Comparison of ENCODE assay signal across 9 cellular contexts in the genomic region with DNA sequence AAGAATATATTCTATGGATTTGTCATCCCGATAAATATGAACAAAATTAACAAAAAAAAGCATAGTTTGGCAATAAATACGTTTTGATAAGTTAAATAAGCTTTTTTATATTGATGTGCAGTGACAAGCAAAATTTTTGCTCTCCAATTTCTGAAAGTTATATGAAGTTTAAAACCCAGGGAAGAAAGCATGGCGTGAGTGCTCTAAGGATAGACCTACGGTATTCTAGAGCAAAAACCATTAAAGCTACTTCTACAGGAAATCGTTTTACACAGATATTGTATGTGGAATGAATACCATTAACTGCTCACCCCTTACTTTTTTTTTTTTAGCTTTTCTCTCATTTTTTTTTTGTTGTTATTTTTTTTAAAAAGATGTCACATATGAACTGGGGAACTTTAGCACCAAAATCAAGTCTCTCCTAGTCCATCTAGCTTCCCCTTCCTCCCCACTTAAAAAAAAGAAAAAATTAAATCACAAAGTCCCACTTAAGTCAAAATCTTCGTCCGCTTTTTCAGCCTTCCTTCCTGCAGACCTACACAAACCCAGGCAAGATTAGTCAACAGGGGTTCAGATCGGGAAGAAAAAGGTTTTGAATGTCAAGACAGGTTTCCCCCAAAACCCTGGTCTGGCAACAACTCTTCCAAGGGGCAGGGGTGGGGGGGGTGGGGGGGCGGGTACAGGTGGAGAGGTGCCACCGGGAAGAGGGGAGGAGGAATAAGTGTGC. TPM values are rescaled to one million over a fixed set of nuclear protein-coding genes. Genes with fewer than 3 reads are reported as not detected.
DNase-seq lines count a peak whose midpoint lies in the region; TF ChIP-seq lines count a peak whose summit lies in the region.
"Had no signal": no experiment of that assay in that cellular context is flagged by ENCODE, and none has a peak within 500 bp of the region (broad histone marks: within the 10 kb centered on the region; RNA-seq: fewer than 3 reads in every experiment).

No MANE protein-coding gene starts in this region.

- H3K27me3 ChIP-seq in liver (ENCODE audit: control insufficient read depth in 4 of 4, insufficient read depth in 4 of 4, low read length in 3 of 4): no peaks in the 10 kb centered on the region
- H3K27me3 ChIP-seq in suprapubic skin: no peaks in the 10 kb centered on the region
- H3K27me3 ChIP-seq in H7 (ENCODE audit: control insufficient read depth, insufficient read depth, low read length): no peaks in the 10 kb centered on the region
- H3K27me3 ChIP-seq: SJSA1 had no signal

- no peaks in the 10 kb centered on the region for H3K27me3 Mint-ChIP-seq in T-helper 2 cell treated with Interferon-gamma antibody and Interleukin-4, amounts not matched to agents 5 μg/mL and 100 μg/mL, for 36 hours (ENCODE audit: low read depth)

- no peaks in the 10 kb centered on the region for H3K9me3 Mint-ChIP-seq in T-helper 2 cell treated with Interferon-gamma antibody and Interleukin-4, amounts not matched to agents 5 μg/mL and 100 μg/mL, for 36 hours

- peaks cover 49% of the 10 kb centered on the region for H3K36me3 Mint-ChIP-seq in T-helper 2 cell treated with Interferon-gamma antibody and Interleukin-4, amounts not matched to agents 5 μg/mL and 100 μg/mL, for 36 hours (ENCODE audit: low read depth)

- H3K9me3 ChIP-seq in liver (ENCODE audit: control insufficient read depth in 4 of 4, low read length in 3 of 4) (no peaks in the 10 kb centered on the region), suprapubic skin (no peaks in the 10 kb centered on the region)
- H3K9me3 ChIP-seq: SJSA1 had no signal

- DNase-seq in T-helper 2 cell treated with Interferon-gamma antibody and Interleukin-4, amounts not matched to agents 5 μg/mL and 100 μg/mL, for 36 hours (ENCODE audit: low spot score): no peak
- no peak for DNase-seq in T-helper 2 cell
- peak; percentile 12 for DNase-seq in amniotic epithelial cell (ENCODE audit: low read depth)
- DNase-seq in suprapubic skin (ENCODE audit: low spot score in 2 of 2): no peak
- no peak for DNase-seq in NK-92 treated with Interleukin-12 subunit alpha and Interleukin-12 subunit beta, amount 100 ng/mL, for 24 hours (lab: John Stamatoyannopoulos, UW)
- no peak for DNase-seq in HuH-7 (ENCODE audit: low spot score)
- no peak for DNase-seq in H7

- TF ChIP-seq POLR2A in suprapubic skin (IDR thresholded peaks at IDR 0.05): no peak

- H3K27ac Mint-ChIP-seq in T-helper 2 cell treated with Interferon-gamma antibody and Interleukin-4, amounts not matched to agents 5 μg/mL and 100 μg/mL, for 36 hours: peak overlapping the region; percentile 95

- TF ChIP-seq CTCF in liver (IDR thresholded peaks at IDR 0.05; ENCODE audit: low read depth, low read length, missing input control) (no peak), suprapubic skin (IDR thresholded peaks at IDR 0.05) (no peak)

- peaks cover 52% of the 10 kb centered on the region for H3K4me1 Mint-ChIP-seq in T-helper 2 cell treated with Interferon-gamma antibody and Interleukin-4, amounts not matched to agents 5 μg/mL and 100 μg/mL, for 36 hours (ENCODE audit: low read depth)

- 20% methylated on average over 10 of the region's 10 CpGs for WGBS in liver
- WGBS in suprapubic skin: 11% methylated on average over 10 of the region's 10 CpGs

- H3K9ac ChIP-seq in liver (ENCODE audit: low read depth in 1 of 2, low read length in 2 of 2): peak overlapping the region in 1 of 2 donors; percentile 80

- H3K4me3 Mint-ChIP-seq in T-helper 2 cell treated with Interferon-gamma antibody and Interleukin-4, amounts not matched to agents 5 μg/mL and 100 μg/mL, for 36 hours: peak overlapping the region; percentile 91

- H3K36me3 ChIP-seq in liver (ENCODE audit: control insufficient read depth in 4 of 4, insufficient read depth in 3 of 4, low read depth in 1 of 4, low read length in 3 of 4) (peaks cover 0 to 11% (median 2%) of the 10 kb centered on the region in 4 donors), suprapubic skin (peaks cover 41% of the 10 kb centered on the region), H7 (replicated peaks; ENCODE audit: control insufficient read depth, insufficient read depth, low read length) (peaks cover 21% of the 10 kb centered on the region)

- peaks cover 3 to 32% (median 15%) of the 10 kb centered on the region in 4 donors for H3K4me1 ChIP-seq in liver (ENCODE audit: control insufficient read depth in 4 of 4, insufficient read depth in 4 of 4, low read length in 3 of 4)
- H3K4me1 ChIP-seq in suprapubic skin: peaks cover 44% of the 10 kb centered on the region

- H3K27ac ChIP-seq in liver (ENCODE audit: low read depth in 1 of 2, low read length in 2 of 2) (peak overlapping the region; percentile 99 to 100), suprapubic skin (peak overlapping the region; percentile 100)
- H3K27ac ChIP-seq: SJSA1 had no signal

- no peak for TF ChIP-seq EP300 in suprapubic skin (IDR thresholded peaks at IDR 0.05)

- H3K4me3 ChIP-seq in liver (ENCODE audit: low read depth in 1 of 3, low read length in 3 of 3): peak overlapping the region in 1 of 3 donors; percentile 64
- peak overlapping the region; percentile 66 for H3K4me3 ChIP-seq in suprapubic skin
- no peak overlapping the region for H3K4me3 ChIP-seq in H7 (ENCODE audit: insufficient read depth, low read depth, low read length)
- H3K4me3 ChIP-seq: SJSA1 had no signal

- TF ChIP-seq RAD21 in liver (IDR thresholded peaks at IDR 0.05): no peak

TF ChIP-seq in liver, 16 proteins besides CTCF, POLR2A, EP300 and RAD21:
- TF ChIP-seq FOXA2 (IDR thresholded peaks at IDR 0.05): no peak
- peak; percentile 35 to 62 for TF ChIP-seq JUND (IDR thresholded peaks at IDR 0.05)
- TF ChIP-seq, protein P1, sequence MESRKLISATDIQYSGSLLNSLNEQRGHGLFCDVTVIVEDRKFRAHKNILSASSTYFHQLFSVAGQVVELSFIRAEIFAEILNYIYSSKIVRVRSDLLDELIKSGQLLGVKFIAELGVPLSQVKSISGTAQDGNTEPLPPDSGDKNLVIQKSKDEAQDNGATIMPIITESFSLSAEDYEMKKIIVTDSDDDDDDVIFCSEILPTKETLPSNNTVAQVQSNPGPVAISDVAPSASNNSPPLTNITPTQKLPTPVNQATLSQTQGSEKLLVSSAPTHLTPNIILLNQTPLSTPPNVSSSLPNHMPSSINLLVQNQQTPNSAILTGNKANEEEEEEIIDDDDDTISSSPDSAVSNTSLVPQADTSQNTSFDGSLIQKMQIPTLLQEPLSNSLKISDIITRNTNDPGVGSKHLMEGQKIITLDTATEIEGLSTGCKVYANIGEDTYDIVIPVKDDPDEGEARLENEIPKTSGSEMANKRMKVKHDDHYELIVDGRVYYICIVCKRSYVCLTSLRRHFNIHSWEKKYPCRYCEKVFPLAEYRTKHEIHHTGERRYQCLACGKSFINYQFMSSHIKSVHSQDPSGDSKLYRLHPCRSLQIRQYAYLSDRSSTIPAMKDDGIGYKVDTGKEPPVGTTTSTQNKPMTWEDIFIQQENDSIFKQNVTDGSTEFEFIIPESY (IDR thresholded peaks at IDR 0.05): peak; percentile 12
- TF ChIP-seq NR2F2 (IDR thresholded peaks at IDR 0.05): no peak
- no peak for TF ChIP-seq HNF4G (IDR thresholded peaks at IDR 0.05)
- no peak for TF ChIP-seq EGR1 (IDR thresholded peaks at IDR 0.05; ENCODE audit: low read depth in 2 of 2)

RNA-seq across cellular contexts. Expression of a gene that starts 4.4 kb away (rescaled TPM):
- total RNA-seq in liver (10 to 100 TPM; 25.0 to 58.2 TPM), suprapubic skin (1,000 to 10,000 TPM; 1,382 to 1,995 (median 1,611) TPM)
- 100 to 1,000 TPM in 1 of 2 donors, 10 to 100 TPM in 1; 80.8 to 170 TPM for polyA plus RNA-seq in liver
- total RNA-seq in H7 (2014; rRNA removed; shearing (Covaris generic)): 47.8 and 73.1 TPM in 2 replicates

Comparison
In these comparisons a context has a peak if more than half of its experiments do, and no peak if none do; other contexts are left out.
1. RNA of a gene that starts 4.4 kb away (total RNA-seq): 1,382 to 1,995 TPM in suprapubic skin; 25.0 to 58.2 TPM in liver and 47.8 to 73.1 TPM in H7; every median in the first group is over 10 times any median in the second.